ENCODE assay signal across 12 cellular contexts in the genomic region with DNA sequence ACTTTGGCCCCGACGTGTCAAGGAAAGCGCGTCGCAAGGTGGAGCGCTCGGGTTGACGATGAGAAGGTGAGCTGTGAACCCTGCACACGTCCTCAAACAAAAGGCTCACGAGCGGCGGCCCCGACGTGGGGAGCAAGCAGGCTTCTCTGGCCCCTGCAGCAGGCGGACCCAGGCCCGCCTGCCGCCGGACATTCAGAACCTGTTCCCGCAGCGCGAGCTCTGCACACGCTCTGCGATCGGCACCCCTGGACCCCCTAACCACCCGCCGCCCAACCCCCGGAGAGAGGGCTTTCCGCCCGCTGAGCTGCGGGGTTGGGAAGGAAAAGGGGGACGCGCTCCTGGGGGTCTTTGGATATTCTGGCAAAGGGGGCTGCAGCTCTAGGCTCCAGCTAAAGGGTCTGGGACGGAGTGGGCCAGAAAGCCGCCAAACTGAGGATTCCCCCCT. TPM values are rescaled to one million over a fixed set of nuclear protein-coding genes. Genes with fewer than 3 reads are reported as not detected.
DNase-seq lines count a peak whose midpoint lies in the region; ATAC-seq lines count a peak whose summit lies in the region.
"Had no signal": no experiment of that assay in that cellular context is flagged by ENCODE, and none has a peak within 500 bp of the region (broad histone marks: within the 10 kb centered on the region; RNA-seq: fewer than 3 reads in every experiment).

No MANE protein-coding gene starts in this region.

- H3K9ac ChIP-seq in muscle layer of colon (ENCODE audit: low read length): no peak overlapping the region

- ATAC-seq in HG03139 (IDR thresholded peaks at IDR 0.05; ENCODE audit: unreplicated experiment): no peak

- peaks cover 6% of the 10 kb centered on the region for H3K79me2 ChIP-seq in ACC112 (ENCODE audit: control insufficient read depth, insufficient read depth, low read length, unreplicated experiment)

- H3K27me3 ChIP-seq in ACC112 (ENCODE audit: insufficient read depth, low read length) (no peaks in the 10 kb centered on the region), esophagus (ENCODE audit: control insufficient read depth in 1 of 2, insufficient read depth in 2 of 2, low read length in 2 of 2) (no peaks in the 10 kb centered on the region), muscle layer of colon (ENCODE audit: control insufficient read depth in 1 of 2, insufficient read depth in 2 of 2, low read length in 2 of 2) (peaks cover 23 to 26% of the 10 kb centered on the region in 2 donors)

- H3K27ac ChIP-seq in ACC112 (ENCODE audit: low read depth, low read length) (no peak overlapping the region), esophagus (ENCODE audit: low read depth in 2 of 2, low read length in 1 of 2) (peak overlapping the region in 1 of 2 donors; percentile 8), muscle layer of colon (ENCODE audit: low read depth, low read length) (peak overlapping the region; percentile 19)

- no peak overlapping the region for H2AFZ ChIP-seq in ACC112 (ENCODE audit: low read length, unreplicated experiment)

- WGBS in esophagus, 2 donors: 29 to 39% methylated on average over 34 of the region's 34 CpGs

- H3K9me3 ChIP-seq in esophagus (ENCODE audit: control insufficient read depth in 2 of 2, insufficient read depth in 1 of 2, low read depth in 1 of 2, low read length in 1 of 2): no peaks in the 10 kb centered on the region
- no peaks in the 10 kb centered on the region for H3K9me3 ChIP-seq in muscle layer of colon (ENCODE audit: low read length)

- H3K36me3 ChIP-seq in ACC112 (ENCODE audit: insufficient read depth, low read length) (peaks cover 3% of the 10 kb centered on the region; the same call in 1 of the 2 replicates), esophagus (ENCODE audit: control insufficient read depth in 2 of 2, insufficient read depth in 2 of 2, low read length in 1 of 2) (no peaks in the 10 kb centered on the region), muscle layer of colon (ENCODE audit: insufficient read depth, low read length) (no peaks in the 10 kb centered on the region)

- H3K4me3 ChIP-seq in ACC112 (ENCODE audit: low read depth, low read length) (peak overlapping the region; percentile 87), esophagus (ENCODE audit: low read depth in 1 of 2, low read length in 2 of 2) (peak overlapping the region; percentile 44 to 54), muscle layer of colon (ENCODE audit: low read depth in 1 of 2, low read length in 2 of 2) (peak overlapping the region; percentile 58 to 69)

- DNase-seq in NCI-H146 treated with DMSO at 0.1 percent for 48 hours (lab: John Stamatoyannopoulos, UW; ENCODE audit: unreplicated experiment): peak; percentile 4
- no peak for DNase-seq in mesenteric fat pad (ENCODE audit: low spot score)
- no peak for DNase-seq in stimulated activated CD4-positive, alpha-beta T cell treated with anti-CD3 and anti-CD28 coated beads, Interleukin-1b, Interleukin-23, amount 100 ng/mL, for 48 hours
- no peak for DNase-seq in SW480 (ENCODE audit: low spot score)
- DNase-seq: activated naive CD4-positive, alpha-beta T cell treated with anti-CD3 and anti-CD28 coated beads for 36 hours; CD8-positive, alpha-beta memory T cell; SHP77 treated with DMSO at 0.1 percent for 48 hours; stimulated activated naive B cell treated with anti-CD40 and anti-IgM and Interleukin-4, amounts not matched to agents 10 μg/mL and 1 μg/mL and 100 μg/mL, for 72 hours had no signal

- H3K4me1 ChIP-seq in ACC112 (ENCODE audit: control insufficient read depth, insufficient read depth, low read length, unreplicated experiment) (peaks cover 4% of the 10 kb centered on the region), esophagus (ENCODE audit: control insufficient read depth in 2 of 2, insufficient read depth in 2 of 2, low read length in 1 of 2) (peaks cover 4 to 5% of the 10 kb centered on the region in 2 donors), muscle layer of colon (ENCODE audit: insufficient read depth, low read length) (peaks cover 9% of the 10 kb centered on the region)

RNA-seq across cellular contexts. Expression of gene FBN2, which starts 1.2 kb away (rescaled TPM):
- under 1 TPM; 0.09 to 0.14 TPM for polyA plus RNA-seq in esophagus
- 1.4 TPM for total RNA-seq in mesenteric fat pad
- total RNA-seq: activated naive CD4-positive, alpha-beta T cell treated with anti-CD3 and anti-CD28 coated beads for 36 hours had no signal
- polyA plus RNA-seq: CD8-positive, alpha-beta memory T cell had no signal
